Comparison of ENCODE assay signal across 8 cellular contexts in the genomic region with DNA sequence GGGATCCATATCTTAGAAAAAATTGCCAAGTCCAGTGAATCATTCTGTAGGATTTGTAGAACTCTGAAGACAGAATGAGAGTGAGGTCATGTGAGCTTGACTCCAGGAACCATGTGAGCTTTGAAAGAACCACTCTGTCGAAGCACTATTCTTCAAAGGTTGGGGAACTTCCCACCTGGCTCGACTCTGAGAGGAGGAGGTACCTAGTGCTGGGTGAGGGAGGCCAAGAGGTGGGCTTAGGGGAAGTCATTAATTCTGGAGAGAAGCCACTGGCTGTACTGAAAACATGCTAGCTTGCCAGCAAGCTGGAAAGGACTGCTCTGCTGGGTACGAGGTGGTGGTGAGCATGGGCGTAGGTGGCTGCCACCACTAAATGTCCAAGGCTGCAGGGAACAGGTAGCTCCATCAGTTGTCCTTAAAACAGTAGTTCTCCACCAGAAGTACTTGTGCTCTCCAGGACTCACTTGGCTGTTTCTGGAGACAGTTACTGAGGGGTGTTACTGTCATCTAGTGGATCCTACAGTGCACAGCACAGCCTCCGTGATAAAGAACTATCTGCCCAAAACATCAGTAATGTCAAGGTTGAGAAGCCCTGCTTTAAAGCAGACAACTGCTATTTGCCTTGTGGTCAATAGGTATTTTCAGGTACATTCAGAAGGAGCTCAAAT. TPM values are rescaled to one million over a fixed set of nuclear protein-coding genes. Genes with fewer than 3 reads are reported as not detected.
A peak's percentile ranks its signal among the peaks of the same experiment; 100 is the strongest.
DNase-seq lines count a peak whose midpoint lies in the region; ATAC-seq, FAIRE-seq and TF ChIP-seq lines count a peak whose summit lies in the region.

No MANE protein-coding gene starts in this region.

- DNase-seq in Ammon's horn (ENCODE audit: low spot score) (peak; percentile 83), GM19239 (ENCODE audit: insufficient read length, low spot score) (peak; percentile 24), Panc1 (ENCODE audit: low read depth, low spot score) (peak; percentile 25), epithelial cell of proximal tubule (ENCODE audit: low read depth) (no peak), COLO668 (lab: John Stamatoyannopoulos, UW; ENCODE audit: unreplicated experiment) (no peak)
- no peak for DNase-seq in stimulated activated CD4-positive, alpha-beta T cell treated with anti-CD3 and anti-CD28 coated beads, Interleukin-4, amount 100 ng/mL, for 24 hours

- H3K9ac ChIP-seq in parathyroid adenoma, result no peak overlapping the region

- H3K79me2 ChIP-seq in parathyroid adenoma, result no peaks in the 10 kb centered on the region

- H3K9me3 ChIP-seq in Panc1 (ENCODE audit: control insufficient read depth, insufficient read depth, low read depth, low read length), result no peaks in the 10 kb centered on the region
- H3K9me3 ChIP-seq in parathyroid adenoma (ENCODE audit: control insufficient read depth, low read length), result no peaks in the 10 kb centered on the region

- CTCF ChIA-PET in Panc1 (lab: Charles Lee), result interaction anchor here (0.5 kb wide), 1 partner anchor 265 kb away, joined by 8 read pairs; no protein-coding TSS in a partner anchor

- FAIRE-seq in GM19239 (lab: Jason Lieb, UNC), result peak; percentile 11

- intact Hi-C loops in Panc1 (cut with micrococcal nuclease; ENCODE audit: unreplicated experiment), result no loop called here

- H3K4me3 ChIP-seq in Panc1 (ENCODE audit: low read depth in 2 of 2, low read length in 2 of 2) (no peak overlapping the region), epithelial cell of proximal tubule (ENCODE audit: low read depth, low read length) (no peak overlapping the region), parathyroid adenoma (ENCODE audit: low read depth, low read length) (no peak overlapping the region)

- no peak; the same call in 1 of the 2 replicates for TF ChIP-seq CTCF in Panc1 (IDR thresholded peaks at IDR 0.05)
- peak; percentile 23 for TF ChIP-seq CTCF in epithelial cell of proximal tubule (conservative IDR thresholded peaks at IDR 0.05; ENCODE audit: low read depth, low read length)
- peak; percentile 43 for TF ChIP-seq CTCF in parathyroid adenoma (IDR thresholded peaks at IDR 0.05)

- in situ Hi-C loops in Panc1 (cut with HindIII; ENCODE audit: low pct_unique_long_range_greater_than_20kb, low sequenced_read_pairs), result no loop called here

- H3K4me1 ChIP-seq in Panc1 (ENCODE audit: control insufficient read depth, insufficient read depth, low read length) (no peaks in the 10 kb centered on the region), parathyroid adenoma (no peaks in the 10 kb centered on the region)

- POLR2A ChIA-PET in Panc1 (lab: Charles Lee), result no interaction called here

- H2AFZ ChIP-seq in parathyroid adenoma, result no peak overlapping the region

- BruUV-seq in Panc1 (replicated peaks; lab: Mats Ljungman, UMichigan), result no TSS peak

- H3K27ac ChIP-seq in Panc1 (ENCODE audit: low read length) (no peak overlapping the region), parathyroid adenoma (no peak overlapping the region)

- H3K36me3 ChIP-seq in Panc1 (ENCODE audit: control insufficient read depth, insufficient read depth, low read length) (peaks cover 9% of the 10 kb centered on the region), parathyroid adenoma (ENCODE audit: control insufficient read depth, insufficient read depth, low read length) (no peaks in the 10 kb centered on the region)

- no peaks in the 10 kb centered on the region for H3K27me3 ChIP-seq in Panc1 (ENCODE audit: control insufficient read depth, insufficient read depth, low read length)
- H3K27me3 ChIP-seq in parathyroid adenoma (ENCODE audit: control insufficient read depth, insufficient read depth, low read length), result no peaks in the 10 kb centered on the region

- no peak overlapping the region for H3K4me2 ChIP-seq in parathyroid adenoma (ENCODE audit: low read length)

- peak; percentile 72; the same call in 1 of the 2 replicates for ATAC-seq in Panc1
- ATAC-seq in GM19328 (IDR thresholded peaks at IDR 0.05; ENCODE audit: unreplicated experiment), result no peak

RNA-seq across cellular contexts. Expression of a gene that starts 34.7 kb away (rescaled TPM):
- total RNA-seq in Panc1 (2021; ENCODE audit: unreplicated experiment), result 70.0 TPM
- polyA plus RNA-seq in Panc1 (2012; ENCODE audit: insufficient read length), result 38.7 TPM
- 19.1 and 23.9 TPM in 2 replicates for total RNA-seq in epithelial cell of proximal tubule

Comparison
In these comparisons a context has a peak if more than half of its experiments do, and no peak if none do; other contexts are left out.
1. DNase-seq: peak in Ammon's horn (single experiment), GM19239 (single experiment) and Panc1 (single experiment); none in epithelial cell of proximal tubule (single experiment), COLO668 (single experiment) and stimulated activated CD4-positive, alpha-beta T cell treated with anti-CD3 and anti-CD28 coated beads, Interleukin-4, amount 100 ng/mL, for 24 hours (single experiment).